In the genomic region with DNA sequence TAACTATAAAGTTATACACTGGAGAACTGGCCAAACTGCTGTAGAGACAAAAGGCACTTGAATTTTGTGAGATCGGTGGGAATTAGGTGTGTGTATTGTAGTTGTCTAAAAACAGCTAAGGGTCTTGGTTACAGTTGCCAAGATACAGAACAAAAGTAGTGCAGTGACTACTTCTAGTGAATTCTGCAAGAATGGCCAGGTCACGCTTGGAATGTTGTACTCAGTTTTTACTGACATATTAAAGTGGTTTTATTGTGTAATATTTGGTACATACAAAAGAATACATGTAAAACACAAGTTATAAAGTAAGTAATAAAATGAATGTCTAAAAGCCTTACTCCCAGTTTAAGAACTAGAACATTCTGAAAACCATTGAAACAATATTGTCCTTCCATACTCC, we compare ENCODE assay signal across 1 cellular context.
TF ChIP-seq lines count a peak whose summit lies in the region.

No MANE protein-coding gene starts in this region.

TF ChIP-seq in WTC11, 78 proteins besides CTCF, POLR2A, EP300 and RAD21 (continued from another document):
- no peak for TF ChIP-seq PREB (CRISPR knock-in tag; IDR thresholded peaks at IDR 0.05; ENCODE audit: borderline replicate concordance)
- TF ChIP-seq GTF2I (CRISPR knock-in tag; conservative IDR thresholded peaks at IDR 0.05): no peak
- no peak for TF ChIP-seq SP1 (CRISPR knock-in tag; conservative IDR thresholded peaks at IDR 0.05)
- TF ChIP-seq, protein P1, sequence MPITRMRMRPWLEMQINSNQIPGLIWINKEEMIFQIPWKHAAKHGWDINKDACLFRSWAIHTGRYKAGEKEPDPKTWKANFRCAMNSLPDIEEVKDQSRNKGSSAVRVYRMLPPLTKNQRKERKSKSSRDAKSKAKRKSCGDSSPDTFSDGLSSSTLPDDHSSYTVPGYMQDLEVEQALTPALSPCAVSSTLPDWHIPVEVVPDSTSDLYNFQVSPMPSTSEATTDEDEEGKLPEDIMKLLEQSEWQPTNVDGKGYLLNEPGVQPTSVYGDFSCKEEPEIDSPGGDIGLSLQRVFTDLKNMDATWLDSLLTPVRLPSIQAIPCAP (CRISPR knock-in tag; IDR thresholded peaks at IDR 0.05): no peak
- TF ChIP-seq ETV6 (CRISPR knock-in tag; IDR thresholded peaks at IDR 0.05): no peak
- TF ChIP-seq, protein P2, sequence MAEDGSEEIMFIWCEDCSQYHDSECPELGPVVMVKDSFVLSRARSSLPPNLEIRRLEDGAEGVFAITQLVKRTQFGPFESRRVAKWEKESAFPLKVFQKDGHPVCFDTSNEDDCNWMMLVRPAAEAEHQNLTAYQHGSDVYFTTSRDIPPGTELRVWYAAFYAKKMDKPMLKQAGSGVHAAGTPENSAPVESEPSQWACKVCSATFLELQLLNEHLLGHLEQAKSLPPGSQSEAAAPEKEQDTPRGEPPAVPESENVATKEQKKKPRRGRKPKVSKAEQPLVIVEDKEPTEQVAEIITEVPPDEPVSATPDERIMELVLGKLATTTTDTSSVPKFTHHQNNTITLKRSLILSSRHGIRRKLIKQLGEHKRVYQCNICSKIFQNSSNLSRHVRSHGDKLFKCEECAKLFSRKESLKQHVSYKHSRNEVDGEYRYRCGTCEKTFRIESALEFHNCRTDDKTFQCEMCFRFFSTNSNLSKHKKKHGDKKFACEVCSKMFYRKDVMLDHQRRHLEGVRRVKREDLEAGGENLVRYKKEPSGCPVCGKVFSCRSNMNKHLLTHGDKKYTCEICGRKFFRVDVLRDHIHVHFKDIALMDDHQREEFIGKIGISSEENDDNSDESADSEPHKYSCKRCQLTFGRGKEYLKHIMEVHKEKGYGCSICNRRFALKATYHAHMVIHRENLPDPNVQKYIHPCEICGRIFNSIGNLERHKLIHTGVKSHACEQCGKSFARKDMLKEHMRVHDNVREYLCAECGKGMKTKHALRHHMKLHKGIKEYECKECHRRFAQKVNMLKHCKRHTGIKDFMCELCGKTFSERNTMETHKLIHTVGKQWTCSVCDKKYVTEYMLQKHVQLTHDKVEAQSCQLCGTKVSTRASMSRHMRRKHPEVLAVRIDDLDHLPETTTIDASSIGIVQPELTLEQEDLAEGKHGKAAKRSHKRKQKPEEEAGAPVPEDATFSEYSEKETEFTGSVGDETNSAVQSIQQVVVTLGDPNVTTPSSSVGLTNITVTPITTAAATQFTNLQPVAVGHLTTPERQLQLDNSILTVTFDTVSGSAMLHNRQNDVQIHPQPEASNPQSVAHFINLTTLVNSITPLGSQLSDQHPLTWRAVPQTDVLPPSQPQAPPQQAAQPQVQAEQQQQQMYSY (CRISPR knock-in tag; IDR thresholded peaks at IDR 0.05): no peak
- TF ChIP-seq, protein P3, sequence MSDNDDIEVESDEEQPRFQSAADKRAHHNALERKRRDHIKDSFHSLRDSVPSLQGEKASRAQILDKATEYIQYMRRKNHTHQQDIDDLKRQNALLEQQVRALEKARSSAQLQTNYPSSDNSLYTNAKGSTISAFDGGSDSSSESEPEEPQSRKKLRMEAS (CRISPR knock-in tag; IDR thresholded peaks at IDR 0.05): no peak
- TF ChIP-seq E2F5 (CRISPR knock-in tag; IDR thresholded peaks at IDR 0.05): no peak
- no peak for TF ChIP-seq ZNF219 (CRISPR knock-in tag; IDR thresholded peaks at IDR 0.05; ENCODE audit: borderline replicate concordance)
- no peak for TF ChIP-seq RORB (CRISPR knock-in tag; IDR thresholded peaks at IDR 0.05)
